In genomic region chrX:49846004-49846403, GRCh38 we compare ENCODE assay signal across 22 cellular contexts. TPM values are rescaled to one million over a fixed set of nuclear protein-coding genes. Genes with fewer than 3 reads are reported as not detected.
"Had no signal": no experiment of that assay in that cellular context is flagged by ENCODE, and none has a peak within 500 bp of the region (broad histone marks: within the 10 kb centered on the region; RNA-seq: fewer than 3 reads in every experiment).

No MANE protein-coding gene starts in this region.

- H3K4me3 Mint-ChIP-seq: activated CD8-positive, alpha-beta T cell treated with anti-CD3 and anti-CD28 coated beads, Interleukin-2, amount 10 ng/mL, durations not matched to agents 7 days and 5 days; activated naive CD8-positive, alpha-beta T cell treated with anti-CD3 and anti-CD28 coated beads, Interleukin-2, amount 10 ng/mL, durations not matched to agents 7 days and 5 days; endodermal cell; immature natural killer cell; natural killer cell had no signal

- ATAC-seq: activated CD8-positive, alpha-beta T cell treated with anti-CD3 and anti-CD28 coated beads, Interleukin-2, amount 10 ng/mL, durations not matched to agents 7 days and 5 days; left cardiac atrium; natural killer cell; sciatic nerve had no signal

- H3K9me3 Mint-ChIP-seq: activated naive CD8-positive, alpha-beta T cell treated with anti-CD3 and anti-CD28 coated beads, Interleukin-2, amount 10 ng/mL, durations not matched to agents 7 days and 5 days; immature natural killer cell; natural killer cell had no signal

- H3K4me1 Mint-ChIP-seq: activated naive CD8-positive, alpha-beta T cell treated with anti-CD3 and anti-CD28 coated beads, Interleukin-2, amount 10 ng/mL, durations not matched to agents 7 days and 5 days; endodermal cell; immature natural killer cell; natural killer cell had no signal

- H3K4me3 ChIP-seq: breast epithelium, prostate gland, spleen had no signal

- H3K27ac Mint-ChIP-seq: activated CD8-positive, alpha-beta T cell treated with anti-CD3 and anti-CD28 coated beads, Interleukin-2, amount 10 ng/mL, durations not matched to agents 7 days and 5 days; activated naive CD8-positive, alpha-beta T cell treated with anti-CD3 and anti-CD28 coated beads, Interleukin-2, amount 10 ng/mL, durations not matched to agents 7 days and 5 days; endodermal cell; immature natural killer cell; natural killer cell had no signal

- H3K36me3 Mint-ChIP-seq: activated naive CD8-positive, alpha-beta T cell treated with anti-CD3 and anti-CD28 coated beads, Interleukin-2, amount 10 ng/mL, durations not matched to agents 7 days and 5 days; immature natural killer cell; natural killer cell had no signal

- DNase-seq: activated CD4-positive, alpha-beta T cell treated with anti-CD3 and anti-CD28 coated beads for 48 hours; activated CD8-positive, alpha-beta memory T cell treated with anti-CD3 and anti-CD28 coated beads, Interleukin-2, amount 50 U/mL, for 48 hours; activated CD8-positive, alpha-beta T cell treated with anti-CD3 and anti-CD28 coated beads, Interleukin-2, amount 10 ng/mL, durations not matched to agents 7 days and 5 days; activated naive CD8-positive, alpha-beta T cell treated with anti-CD3 and anti-CD28 coated beads, Interleukin-2, amount 10 ng/mL, durations not matched to agents 7 days and 5 days; anterior cingulate cortex; endodermal cell; immature natural killer cell; left cardiac atrium; mammary epithelial cell; natural killer cell; spleen; stimulated activated CD4-positive, alpha-beta T cell treated with anti-CD3 and anti-CD28 coated beads, Interleukin-1b, Interleukin-23, amount 100 ng/mL, for 48 hours; stimulated activated naive CD4-positive, alpha-beta T cell treated with Interleukin-2 at 50 U/mL for 16 hours; upper lobe of left lung had no signal

RNA-seq across cellular contexts. Expression of gene PAGE4, which starts 16.9 kb away (rescaled TPM):
- total RNA-seq: activated CD8-positive, alpha-beta T cell treated with anti-CD3 and anti-CD28 coated beads, Interleukin-2, amount 10 ng/mL, durations not matched to agents 7 days and 5 days; activated naive CD8-positive, alpha-beta T cell treated with anti-CD3 and anti-CD28 coated beads, Interleukin-2, amount 10 ng/mL, durations not matched to agents 7 days and 5 days; breast epithelium; chondrocyte; dermis microvascular lymphatic vessel endothelial cell; endodermal cell; left cardiac atrium; mammary epithelial cell; mucosa of gallbladder; natural killer cell; omental fat pad; sciatic nerve; spleen; temporal lobe; upper lobe of left lung had no signal
- polyA plus RNA-seq: immature natural killer cell, mammary epithelial cell, spleen had no signal
